ENCODE assay signal across 8 cellular contexts in genomic region chr22:28882878-28883656, GRCh38. TPM values are rescaled to one million over a fixed set of nuclear protein-coding genes. Genes with fewer than 3 reads are reported as not detected.
DNase-seq lines count a peak whose midpoint lies in the region; ATAC-seq and TF ChIP-seq lines count a peak whose summit lies in the region.

Gene ZNRF3, plus strand, starts transcription at chr22:28883572. Its CDS starts 195 bp downstream, at chr22:28883767.

- no peaks in the 10 kb centered on the region for H3K9me3 ChIP-seq in WERI-Rb-1 (ENCODE audit: severe bottlenecking)
- no peaks in the 10 kb centered on the region for H3K9me3 ChIP-seq in iPS-18a (ENCODE audit: control insufficient read depth, low read depth, low read length)
- no peaks in the 10 kb centered on the region for H3K9me3 ChIP-seq in gastrocnemius medialis

- H3K4me3 ChIP-seq in WERI-Rb-1 (ENCODE audit: low read depth, low read length) (peak within 1 kb of the TSS; percentile 74), iPS-18a (ENCODE audit: low read length) (peak within 1 kb of the TSS; percentile 85), gastrocnemius medialis (peak within 1 kb of the TSS; percentile 69 to 96 (median 79))

- intact Hi-C loops in gastrocnemius medialis (cut with DNase I; ENCODE audit: low total_unique reads) = loop anchor here (1.0 to 5.0 kb wide), 2 partner anchors 44 to 95 kb away; no protein-coding TSS in a partner anchor

- TF ChIP-seq CTCF in WERI-Rb-1 (IDR thresholded peaks at IDR 0.05; ENCODE audit: low read depth, low read length) = no peak
- peak in 1 of 5 experiments; percentile 14 for TF ChIP-seq CTCF in gastrocnemius medialis (IDR thresholded peaks at IDR 0.05 in 4 of 5, conservative IDR thresholded peaks at IDR 0.05 in 1 of 5)

- in situ Hi-C loops in T47D (cut with HindIII; ENCODE audit: low pct_unique_long_range_greater_than_20kb, low sequenced_read_pairs) = no loop called here
- in situ Hi-C loops in gastrocnemius medialis (cut with MboI; ENCODE audit: low sequenced_read_pairs in 4 of 4) = no loop called here

- ATAC-seq in HG02970 (IDR thresholded peaks at IDR 0.05; ENCODE audit: low FRiP score, unreplicated experiment) (peak; percentile 60), gastrocnemius medialis (peak; percentile 87 to 88), GM19463 (IDR thresholded peaks at IDR 0.05; ENCODE audit: unreplicated experiment) (no peak)

- peaks cover 29% of the 10 kb centered on the region for H3K4me1 ChIP-seq in iPS-18a (ENCODE audit: control insufficient read depth, low read depth, low read length)
- H3K4me1 ChIP-seq in gastrocnemius medialis = peaks cover 12 to 34% of the 10 kb centered on the region in 2 donors

- DNase-seq in ELF-1 (ENCODE audit: low read depth, low spot score) = peak; percentile 86
- DNase-seq in NCI-H2171 (lab: John Stamatoyannopoulos, UW) = peak; percentile 91
- DNase-seq in WERI-Rb-1 = peak; percentile 86
- DNase-seq in T47D (ENCODE audit: low read depth in 1 of 2, low spot score in 1 of 2) = peak; percentile 49 to 93
- DNase-seq in gastrocnemius medialis = peak; percentile 89 to 91

- peak within 1 kb of the TSS; percentile 61 for H3K9ac ChIP-seq in iPS-18a (ENCODE audit: low read length)

- no peaks in the 10 kb centered on the region for H3K36me3 ChIP-seq in WERI-Rb-1
- no peaks in the 10 kb centered on the region for H3K36me3 ChIP-seq in iPS-18a (ENCODE audit: control insufficient read depth, low read depth, low read length)
- no peaks in the 10 kb centered on the region for H3K36me3 ChIP-seq in gastrocnemius medialis

- peak; percentile 83 for TF ChIP-seq POLR2A in gastrocnemius medialis (IDR thresholded peaks at IDR 0.05)

- H3K27me3 ChIP-seq in WERI-Rb-1 (ENCODE audit: insufficient read depth, low read depth, severe bottlenecking) (no peaks in the 10 kb centered on the region), iPS-18a (ENCODE audit: control insufficient read depth, insufficient read depth, low read length) (peaks cover 12% of the 10 kb centered on the region), gastrocnemius medialis (no peaks in the 10 kb centered on the region)

- H3K27ac ChIP-seq in WERI-Rb-1 (no peak within 1 kb of the TSS; the same call in 1 of the 2 replicates), iPS-18a (ENCODE audit: low read length) (no peak within 1 kb of the TSS), gastrocnemius medialis (peak within 1 kb of the TSS; percentile 66 to 76 (median 76))

RNA-seq across cellular contexts. Expression of gene ZNRF3, which starts in this region (rescaled TPM):
- total RNA-seq in gastrocnemius medialis = 10 to 100 TPM in 3 of 4 donors, 1 to 10 TPM in 1; 7.8 to 19.1 (median 11.1) TPM

Comparison
In these comparisons a context has a peak if more than half of its experiments do, and no peak if none do; other contexts are left out.
1. H3K27ac ChIP-seq: peak in gastrocnemius medialis (4 of 4); none in WERI-Rb-1 (single experiment) and iPS-18a (single experiment).
2. Peak in every context shown above with its lines, with median percentiles within 50 percentile points of each other: DNase-seq and H3K4me3 ChIP-seq.